ENCODE assay signal across 8 cellular contexts in the genomic region with DNA sequence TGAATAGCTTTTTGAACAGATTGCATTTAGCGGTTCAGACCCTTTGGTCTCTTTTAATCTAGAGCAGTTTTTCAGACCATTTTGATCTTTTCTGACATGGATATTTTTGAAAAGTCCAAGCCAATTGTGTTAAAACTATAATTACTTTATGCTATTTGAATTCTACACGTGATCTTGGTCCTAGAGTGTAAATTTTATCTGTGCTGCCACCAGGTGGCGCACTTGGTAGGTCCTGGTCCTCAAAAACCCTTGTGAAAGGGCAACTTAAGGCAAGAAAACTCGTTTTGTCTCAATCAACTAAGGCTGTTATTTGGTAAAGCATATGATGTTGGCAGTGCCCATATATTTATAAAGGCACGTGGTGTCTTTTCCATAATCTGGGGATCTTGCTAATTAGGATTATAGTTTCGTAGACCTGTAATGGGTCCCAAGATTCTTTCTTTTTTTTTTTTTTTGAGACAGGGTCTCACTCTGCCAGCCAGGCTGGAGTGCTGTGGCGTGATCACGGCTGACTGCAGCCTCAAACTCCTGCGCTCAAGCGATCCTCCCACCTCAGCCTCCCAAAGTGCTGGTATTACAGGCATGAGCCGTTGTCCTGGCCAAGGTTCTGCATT. TPM values are rescaled to one million over a fixed set of nuclear protein-coding genes. Genes with fewer than 3 reads are reported as not detected.
DNase-seq lines count a peak whose midpoint lies in the region; ATAC-seq, FAIRE-seq and TF ChIP-seq lines count a peak whose summit lies in the region.

No MANE protein-coding gene starts in this region.

- CTCF ChIA-PET in activated CD4-positive, alpha-beta memory T cell treated with anti-CD3 and anti-CD28 coated beads, Interleukin-2, amount 10 ng/mL, durations not matched to agents 7 days and 5 days (lab: Charles Lee): interaction anchor here (0.6 to 3.0 kb wide), 18 partner anchors 9 to 404 kb away, joined by 3 to 26 read pairs (median 4); no protein-coding TSS in a partner anchor
- CTCF ChIA-PET in endothelial cell of umbilical vein (lab: Charles Lee): interaction anchor here (0.7 to 12.4 kb wide), 11 partner anchors 10 to 184 kb away, joined by 3 to 203 read pairs (median 5); no protein-coding TSS in a partner anchor

- H3K79me2 ChIP-seq in GM23248 (ENCODE audit: insufficient read depth) (no peaks in the 10 kb centered on the region), endothelial cell of umbilical vein (ENCODE audit: control insufficient read depth, insufficient read depth, low read length) (no peaks in the 10 kb centered on the region)

- H3K4me1 ChIP-seq in GM23248 (ENCODE audit: insufficient read depth) (no peaks in the 10 kb centered on the region), endothelial cell of umbilical vein (ENCODE audit: control insufficient read depth, extremely low read depth, insufficient read depth, low read length) (peaks cover 5% of the 10 kb centered on the region)

- 41 to 47% methylated on average over 11 of the region's 11 CpGs for WGBS in GM23248 (ENCODE audit: low coverage in 1 of 2, low lambda C conversion rate in 2 of 2, missing lambda C conversion rate in 2 of 2), 2 experiments

- peaks cover 2% of the 10 kb centered on the region for H3K27me3 Mint-ChIP-seq in activated CD4-positive, alpha-beta memory T cell treated with anti-CD3 and anti-CD28 coated beads, Interleukin-2, amount 10 ng/mL, durations not matched to agents 7 days and 5 days

- dilution Hi-C loops in endothelial cell of umbilical vein (cut with MboI; ENCODE audit: extremely low pct_ligation_motif_present, low sequenced_read_pairs): loop anchor here (10.0 kb wide), 1 partner anchor 178 kb away; no protein-coding TSS in a partner anchor

- no peak overlapping the region for H3K4me3 ChIP-seq in AG10803 (ENCODE audit: low read length)
- H3K4me3 ChIP-seq in GM23248: no peak overlapping the region
- H3K4me3 ChIP-seq in endothelial cell of umbilical vein (replicated peaks in 1 of 3; ENCODE audit: insufficient read depth in 1 of 3, low read depth in 1 of 3, low read length in 3 of 3): no peak overlapping the region

- H2AFZ ChIP-seq in GM23248 (no peak overlapping the region), endothelial cell of umbilical vein (ENCODE audit: low read depth, low read length) (no peak overlapping the region)

- H3K9me3 ChIP-seq in GM23248 (ENCODE audit: low read depth) (no peaks in the 10 kb centered on the region), endothelial cell of umbilical vein (replicated peaks; ENCODE audit: control insufficient read depth, insufficient read depth, low read length) (no peaks in the 10 kb centered on the region)

- H3K27ac ChIP-seq in GM23248 (no peak overlapping the region), endothelial cell of umbilical vein (ENCODE audit: insufficient read depth, low read depth, low read length) (no peak overlapping the region)

- POLR2A ChIA-PET in activated CD4-positive, alpha-beta memory T cell treated with anti-CD3 and anti-CD28 coated beads, Interleukin-2, amount 10 ng/mL, durations not matched to agents 7 days and 5 days (lab: Charles Lee): no interaction called here
- POLR2A ChIA-PET in endothelial cell of umbilical vein (lab: Charles Lee): interaction anchor here (0.7 kb wide), 1 partner anchor 162 kb away, joined by 9 read pairs; no protein-coding TSS in a partner anchor

- H3K9me1 ChIP-seq in endothelial cell of umbilical vein (replicated peaks; ENCODE audit: control insufficient read depth, extremely low read depth, insufficient read depth, low read length): no peaks in the 10 kb centered on the region

- no TSS peak for BruUV-seq in endothelial cell of umbilical vein (replicated peaks; lab: Mats Ljungman, UMichigan)

- peak; percentile 88 for FAIRE-seq in endothelial cell of umbilical vein (lab: Jason Lieb, UNC)

- no peaks in the 10 kb centered on the region for H3K9me2 ChIP-seq in GM23248 (ENCODE audit: insufficient read depth)

- in situ Hi-C loops in GM23248 (cut with MboI): loop anchor here (10.0 kb wide), 1 partner anchor 178 kb away; no protein-coding TSS in a partner anchor

- H3K36me3 ChIP-seq in GM23248 (ENCODE audit: low read depth) (no peaks in the 10 kb centered on the region), endothelial cell of umbilical vein (ENCODE audit: control insufficient read depth in 2 of 2, extremely low read depth in 1 of 2, insufficient read depth in 2 of 2, low read length in 2 of 2) (no peaks in the 10 kb centered on the region)

- no peaks in the 10 kb centered on the region for H3F3A ChIP-seq in GM23248 (ENCODE audit: insufficient read depth)

- no peaks in the 10 kb centered on the region for H3K9me3 Mint-ChIP-seq in activated CD4-positive, alpha-beta memory T cell treated with anti-CD3 and anti-CD28 coated beads, Interleukin-2, amount 10 ng/mL, durations not matched to agents 7 days and 5 days

- no peak for TF ChIP-seq POLR2A in endothelial cell of umbilical vein (IDR thresholded peaks at IDR 0.05; ENCODE audit: low read depth, low read length)

- intact Hi-C loops in endothelial cell of umbilical vein (cut with micrococcal nuclease): loop anchor here (1.0 kb wide), 3 partner anchors 37 to 184 kb away; no protein-coding TSS in a partner anchor

- no peak for ATAC-seq in HG02870 (IDR thresholded peaks at IDR 0.05; ENCODE audit: unreplicated experiment)

- DNase-seq in AG10803 (ENCODE audit: low read depth) (peak; percentile 68), GM23248 (peak; percentile 78), NCI-H69 (lab: John Stamatoyannopoulos, UW) (peak; percentile 74), endothelial cell of umbilical vein (ENCODE audit: low read depth, low spot score) (peak; percentile 84), myocyte (ENCODE audit: low read depth) (peak; percentile 79)
- peak; percentile 71 for DNase-seq in activated CD4-positive, alpha-beta memory T cell treated with anti-CD3 and anti-CD28 coated beads, Interleukin-2, amount 10 ng/mL, durations not matched to agents 7 days and 5 days
- DNase-seq in stimulated activated CD8-positive, alpha-beta memory T cell treated with anti-CD3 and anti-CD28 coated beads, Interleukin-7, amount 100 ng/mL, for 24 hours (ENCODE audit: low read depth): peak; percentile 37

- H3K4me1 Mint-ChIP-seq in activated CD4-positive, alpha-beta memory T cell treated with anti-CD3 and anti-CD28 coated beads, Interleukin-2, amount 10 ng/mL, durations not matched to agents 7 days and 5 days: no peaks in the 10 kb centered on the region

- H3K27ac Mint-ChIP-seq in activated CD4-positive, alpha-beta memory T cell treated with anti-CD3 and anti-CD28 coated beads, Interleukin-2, amount 10 ng/mL, durations not matched to agents 7 days and 5 days: no peak overlapping the region

- H4K20me1 ChIP-seq in GM23248 (ENCODE audit: insufficient read depth) (no peaks in the 10 kb centered on the region), endothelial cell of umbilical vein (replicated peaks; ENCODE audit: control insufficient read depth, extremely low read depth, insufficient read depth, low read length) (no peaks in the 10 kb centered on the region)

- no peak overlapping the region for H3K4me3 Mint-ChIP-seq in activated CD4-positive, alpha-beta memory T cell treated with anti-CD3 and anti-CD28 coated beads, Interleukin-2, amount 10 ng/mL, durations not matched to agents 7 days and 5 days

- H3K27me3 ChIP-seq in GM23248 (replicated peaks; ENCODE audit: insufficient read depth) (no peaks in the 10 kb centered on the region), endothelial cell of umbilical vein (ENCODE audit: control insufficient read depth in 2 of 2, insufficient read depth in 2 of 2, low read length in 2 of 2) (no peaks in the 10 kb centered on the region)

- no peaks in the 10 kb centered on the region for H3K36me3 Mint-ChIP-seq in activated CD4-positive, alpha-beta memory T cell treated with anti-CD3 and anti-CD28 coated beads, Interleukin-2, amount 10 ng/mL, durations not matched to agents 7 days and 5 days (ENCODE audit: low read depth)

- TF ChIP-seq CTCF in AG10803 (conservative IDR thresholded peaks at IDR 0.05; ENCODE audit: low read length): peak; percentile 84
- TF ChIP-seq CTCF in endothelial cell of umbilical vein (IDR thresholded peaks at IDR 0.05; ENCODE audit: extremely low read depth in 1 of 2, insufficient read depth in 1 of 2, low read depth in 1 of 2, low read length in 2 of 2): peak; percentile 67 to 70

- H3K9ac ChIP-seq in GM23248: no peak overlapping the region
- no peak overlapping the region for H3K9ac ChIP-seq in endothelial cell of umbilical vein (replicated peaks; ENCODE audit: extremely low read depth, insufficient read depth, low read length)

- H3K4me2 ChIP-seq in GM23248 (ENCODE audit: unreplicated experiment): no peak overlapping the region
- H3K4me2 ChIP-seq in endothelial cell of umbilical vein (ENCODE audit: insufficient read depth, low read length): no peak overlapping the region

TF ChIP-seq in endothelial cell of umbilical vein, 7 proteins besides CTCF, POLR2A, EP300 and RAD21:
- TF ChIP-seq MAX (IDR thresholded peaks at IDR 0.05; ENCODE audit: insufficient read depth, insufficient read length) (peak; percentile 41), JUN (IDR thresholded peaks at IDR 0.05; ENCODE audit: borderline replicate concordance, insufficient read depth, insufficient read length, low read depth) (no peak)

RNA-seq across cellular contexts. Expression of gene TEX2, which starts 43.9 kb away (rescaled TPM):
- total RNA-seq in GM23248 (2014; rRNA removed; shearing (Covaris generic)): 37.0 and 39.8 TPM in 2 replicates
- 26.9 and 28.3 TPM in 2 replicates for polyA plus RNA-seq in GM23248 (2016; fragmentation: Nextera tagmentation; extraction: Ambion mirVana)
- total RNA-seq in activated CD4-positive, alpha-beta memory T cell treated with anti-CD3 and anti-CD28 coated beads, Interleukin-2, amount 10 ng/mL, durations not matched to agents 7 days and 5 days: 10 to 100 TPM; 10.5 to 12.4 TPM
- 21.7 and 25.8 TPM in 2 replicates for total RNA-seq in endothelial cell of umbilical vein
- polyA plus RNA-seq in endothelial cell of umbilical vein: 12.5 and 13.3 TPM in 2 replicates
- polyA plus RNA-seq in endothelial cell of umbilical vein (2011; cell fraction: cytosol; rRNA removed): 14.5 and 15.7 TPM in 2 replicates
- 19.2 and 20.3 TPM in 2 replicates for polyA plus RNA-seq in endothelial cell of umbilical vein (2011; cell fraction: nucleus; rRNA removed)
- 17.4 and 20.3 TPM in 2 replicates for polyA plus RNA-seq in endothelial cell of umbilical vein (2012)
- 27.3 and 32.4 TPM in 2 replicates for polyA minus RNA-seq in endothelial cell of umbilical vein
- 14.3 TPM for polyA minus RNA-seq in endothelial cell of umbilical vein (2011; cell fraction: cytosol; rRNA and poly(A)+ RNA removed)
- polyA minus RNA-seq in endothelial cell of umbilical vein (2011; cell fraction: nucleus; rRNA and poly(A)+ RNA removed): 15.1 and 20.7 TPM in 2 replicates
- total RNA-seq in myocyte: 77.4 and 90.2 TPM in 2 replicates
- 51.2 TPM for polyA plus RNA-seq in myocyte (2012)
